1 cellular context compared by ENCODE assay signal in the genomic region with DNA sequence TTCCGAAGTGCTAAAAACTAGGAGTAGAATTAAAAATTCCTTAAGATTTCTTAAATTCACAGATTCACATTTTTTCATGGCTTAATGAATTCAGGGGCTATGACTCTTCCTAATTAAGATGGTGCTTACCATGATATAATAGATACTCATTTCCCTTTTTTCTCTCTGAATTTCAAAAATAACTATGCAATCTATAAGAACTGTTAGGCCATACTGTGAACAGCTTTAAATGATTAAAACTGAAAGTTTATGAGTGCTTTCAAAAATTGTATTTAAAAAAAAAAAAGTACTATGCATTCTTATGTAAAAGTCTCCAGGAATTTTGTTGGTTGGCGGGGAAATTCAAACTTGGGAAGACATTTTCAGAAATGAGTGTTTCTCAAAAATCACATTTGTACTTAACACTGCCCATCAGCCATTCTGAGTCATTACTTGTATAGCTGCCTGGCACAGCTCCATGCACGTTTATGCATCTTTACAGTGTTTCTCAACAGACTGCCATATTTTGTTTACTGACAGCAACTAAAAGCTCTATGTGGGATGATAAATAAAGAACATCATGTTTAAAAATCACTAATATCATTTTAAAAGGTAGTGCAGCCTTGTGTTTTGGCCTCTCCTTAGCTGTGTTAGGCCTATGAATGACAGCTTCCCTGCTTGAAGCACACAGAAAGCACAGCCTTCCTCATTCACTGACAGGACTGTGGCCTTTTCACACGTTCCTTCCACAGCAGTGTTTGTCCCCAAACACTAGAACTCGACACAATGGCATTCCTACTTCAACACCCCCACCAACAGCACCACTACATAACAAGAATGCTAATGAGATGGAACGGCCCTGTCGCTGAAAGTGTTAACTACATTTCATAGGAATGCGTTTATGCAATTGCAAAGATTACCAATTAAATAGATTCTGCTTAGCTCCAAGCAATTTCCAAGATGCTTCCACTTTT.
TF ChIP-seq lines count a peak whose summit lies in the region.

No MANE protein-coding gene starts in this region.

TF ChIP-seq in H1, 55 proteins besides CTCF, POLR2A, EP300 and RAD21 (continued from another document):
- TF ChIP-seq CHD7 (IDR thresholded peaks at IDR 0.05; ENCODE audit: insufficient replicate concordance, low read length) (peak; percentile 53), TCF12 (IDR thresholded peaks at IDR 0.05; ENCODE audit: low read depth, low read length) (no peak)
